Comparison of ENCODE assay signal across 8 cellular contexts in genomic region chr12:70590051-70590450, GRCh38. TPM values are rescaled to one million over a fixed set of nuclear protein-coding genes. Genes with fewer than 3 reads are reported as not detected.
A peak's percentile ranks its signal among the peaks of the same experiment; 100 is the strongest.
DNase-seq lines count a peak whose midpoint lies in the region; ATAC-seq and TF ChIP-seq lines count a peak whose summit lies in the region.

No MANE protein-coding gene starts in this region.

- TF ChIP-seq CTCF in glutamatergic neuron (IDR thresholded peaks at IDR 0.05; ENCODE audit: partially characterized antibody, unreplicated experiment) (peak; percentile 90), vagina (IDR thresholded peaks at IDR 0.05) (peak; percentile 39 to 65 (median 49))

- no peak overlapping the region for H3K27ac Mint-ChIP-seq in glutamatergic neuron (ENCODE audit: unreplicated experiment)

- intact Hi-C loops in posterior cingulate gyrus (cut with DNase I): loop anchor here (1.0 kb wide), 1 partner anchor 130 kb away; no protein-coding TSS in a partner anchor
- intact Hi-C loops in vagina (cut with DNase I): loop anchor here (10.0 kb wide), 1 partner anchor 135 kb away; no protein-coding TSS in a partner anchor

- H3K4me1 ChIP-seq in vagina: no peaks in the 10 kb centered on the region

- H3K9me3 Mint-ChIP-seq in glutamatergic neuron (ENCODE audit: unreplicated experiment): peaks cover 6% of the 10 kb centered on the region

- no peak for TF ChIP-seq POLR2A in vagina (IDR thresholded peaks at IDR 0.05)

- no peaks in the 10 kb centered on the region for H3K27me3 Mint-ChIP-seq in glutamatergic neuron (ENCODE audit: unreplicated experiment)

- no peaks in the 10 kb centered on the region for H3K27me3 ChIP-seq in vagina

- no peaks in the 10 kb centered on the region for H3K36me3 ChIP-seq in vagina

- DNase-seq in DMS53 treated with DMSO at 0.1 percent for 48 hours (lab: John Stamatoyannopoulos, UW; ENCODE audit: unreplicated experiment) (peak; percentile 79), HuH-7.5 (ENCODE audit: low spot score) (peak; percentile 55), RPMI7951 (ENCODE audit: low read depth) (peak; percentile 73), glutamatergic neuron (peak; percentile 79), posterior cingulate gyrus (peak in 9 of 10 donors; percentile 58 to 96 (median 79)), vagina (ENCODE audit: extremely low spot score in 2 of 2) (no peak)
- peak; percentile 38 for DNase-seq in activated naive CD4-positive, alpha-beta T cell treated with Interleukin-2 at 50 U/mL for 16 hours

- H3K27ac ChIP-seq in vagina: no peak overlapping the region

- H3K9me3 ChIP-seq in vagina: no peaks in the 10 kb centered on the region

- H3K4me3 Mint-ChIP-seq in glutamatergic neuron (ENCODE audit: unreplicated experiment): no peak overlapping the region

- peaks cover 5% of the 10 kb centered on the region for H3K36me3 Mint-ChIP-seq in glutamatergic neuron (ENCODE audit: unreplicated experiment)

- no peaks in the 10 kb centered on the region for H3K4me1 Mint-ChIP-seq in glutamatergic neuron (ENCODE audit: low read depth, unreplicated experiment)

- peak; percentile 97 for ATAC-seq in GM21515 (IDR thresholded peaks at IDR 0.05; ENCODE audit: unreplicated experiment)

- H3K4me3 ChIP-seq in vagina: no peak overlapping the region

RNA-seq across cellular contexts. Expression of gene PTPRB, which starts 47.2 kb away (rescaled TPM):
- 3.8 and 4.5 TPM in 2 replicates for total RNA-seq in RPMI7951 (2014; rRNA removed; shearing (Covaris generic))
- 0.17 TPM for total RNA-seq in glutamatergic neuron (ENCODE audit: unreplicated experiment)
- total RNA-seq in vagina: 21.9 TPM

Comparison
In these comparisons a context has a peak if more than half of its experiments do, and no peak if none do; other contexts are left out.
1. DNase-seq: peak in DMS53 treated with DMSO at 0.1 percent for 48 hours (single experiment), HuH-7.5 (single experiment), RPMI7951 (single experiment), activated naive CD4-positive, alpha-beta T cell treated with Interleukin-2 at 50 U/mL for 16 hours (single experiment), glutamatergic neuron (single experiment) and posterior cingulate gyrus (9 of 10); none in vagina (0 of 2).